ENCODE assay signal across 8 cellular contexts in genomic region chr11:64854534-64855502, GRCh38. TPM values are rescaled to one million over a fixed set of nuclear protein-coding genes. Genes with fewer than 3 reads are reported as not detected.
DNase-seq lines count a peak whose midpoint lies in the region; ATAC-seq, FAIRE-seq and TF ChIP-seq lines count a peak whose summit lies in the region.

No MANE protein-coding gene starts in this region.

- TF ChIP-seq CTCF in D721Med (IDR thresholded peaks at IDR 0.05; ENCODE audit: insufficient read depth, missing control alignments): no peak

- H3K4me3 ChIP-seq in small intestine (ENCODE audit: low read depth in 1 of 2, low read length in 2 of 2): no peak overlapping the region

- ATAC-seq in GM21515 (IDR thresholded peaks at IDR 0.05; ENCODE audit: unreplicated experiment): no peak

- peak; percentile 95 for DNase-seq in DMS53 (lab: John Stamatoyannopoulos, UW)
- peak; percentile 54 for DNase-seq in NCI-H446 treated with DMSO at 0.1 percent for 48 hours (lab: John Stamatoyannopoulos, UW)
- DNase-seq in amniotic epithelial cell (ENCODE audit: low read depth): peak; percentile 87
- peak; percentile 98 for DNase-seq in hepatic stellate cell (ENCODE audit: low spot score)
- DNase-seq in small intestine: peak; percentile 95
- no peak for DNase-seq in D721Med (ENCODE audit: insufficient read length, low spot score)
- no peak for DNase-seq in NCI-H1694 treated with DMSO at 0.1 percent for 48 hours (lab: John Stamatoyannopoulos, UW)

- H3K27me3 ChIP-seq in small intestine (ENCODE audit: control insufficient read depth in 2 of 2, insufficient read depth in 2 of 2, low read length in 2 of 2): no peaks in the 10 kb centered on the region

- H3K27ac ChIP-seq in small intestine (ENCODE audit: low read depth in 1 of 2, low read length in 1 of 2): peak overlapping the region; percentile 89 to 92

- no peak for FAIRE-seq in small intestine (lab: Jason Lieb, UNC)
- no peak for FAIRE-seq in D721Med (lab: Jason Lieb, UNC)

- 69 to 81% (median 78%) methylated on average over 44 to 45 of the region's 45 CpGs for WGBS in small intestine, 3 donors

- peaks cover 16 to 22% of the 10 kb centered on the region in 2 donors for H3K4me1 ChIP-seq in small intestine (ENCODE audit: control insufficient read depth in 2 of 2, insufficient read depth in 1 of 2, low read depth in 1 of 2, low read length in 1 of 2)

- H3K9me3 ChIP-seq in small intestine (ENCODE audit: control insufficient read depth, low read depth): no peaks in the 10 kb centered on the region

- peaks cover 2 to 11% of the 10 kb centered on the region in 2 donors for H3K36me3 ChIP-seq in small intestine (ENCODE audit: control insufficient read depth in 2 of 2, insufficient read depth in 2 of 2, low read length in 2 of 2)

RNA-seq across cellular contexts. Expression of gene CDC42BPG, which starts 10.4 kb away (rescaled TPM):
- 10 to 100 TPM; 12.1 to 36.5 (median 27.0) TPM for polyA plus RNA-seq in small intestine

RNA-seq across cellular contexts. Expression of gene EHD1, which starts 23.6 kb away (rescaled TPM):
- 10 to 100 TPM; 31.3 to 35.9 (median 33.1) TPM for polyA plus RNA-seq in small intestine

RNA-seq across cellular contexts. Expression of gene MEN1, which starts 44.5 kb away (rescaled TPM):
- 10 to 100 TPM; 17.6 to 27.1 (median 23.4) TPM for polyA plus RNA-seq in small intestine

RNA-seq across cellular contexts. Expression of gene MAP4K2, which starts 51.8 kb away (rescaled TPM):
- polyA plus RNA-seq in small intestine: 10 to 100 TPM in 1 of 3 donors, 1 to 10 TPM in 2; 9.2 to 13.6 (median 9.7) TPM

Comparison
In these comparisons a context has a peak if more than half of its experiments do, and no peak if none do; other contexts are left out.
1. DNase-seq: peak in DMS53 (single experiment), NCI-H446 treated with DMSO at 0.1 percent for 48 hours (single experiment), amniotic epithelial cell (single experiment), hepatic stellate cell (single experiment) and small intestine (single experiment); none in D721Med (single experiment) and NCI-H1694 treated with DMSO at 0.1 percent for 48 hours (single experiment).